Comparison of ENCODE assay signal across 28 cellular contexts in genomic region chr12:34210689-34211530, GRCh38.
"Had no signal": no experiment of that assay in that cellular context is flagged by ENCODE, and none has a peak within 500 bp of the region (broad histone marks: within the 10 kb centered on the region; RNA-seq: fewer than 3 reads in every experiment).

No MANE protein-coding gene starts in this region.

- H3K27me3 ChIP-seq: heart right ventricle, hepatocyte, neural progenitor cell, pancreas, suprapubic skin, tibial nerve, uterus had no signal

- H3K36me3 ChIP-seq: heart right ventricle, lower lobe of right lung, neural progenitor cell, pancreas, prostate gland, suprapubic skin, tibial nerve, uterus had no signal

- H3K4me2 ChIP-seq: hepatocyte, neural progenitor cell had no signal

- H3K4me3 Mint-ChIP-seq: mesothelial cell of epicardium; naive B cell; natural killer cell; nephron progenitor cell; neural progenitor cell; stimulated activated naive CD8-positive, alpha-beta T cell treated with anti-CD3 and anti-CD28 coated beads, Interleukin-15, Interleukin-2, amounts not matched to agents 100 ng/mL and 50 ng/mL, for 24 hours; type B pancreatic cell had no signal

- H3K4me1 ChIP-seq: heart right ventricle, lower lobe of right lung, neural progenitor cell, pancreas, prostate gland, suprapubic skin, tibial nerve, uterus had no signal

- H3K9ac ChIP-seq: neural progenitor cell had no signal

- H3K27me3 Mint-ChIP-seq: naive B cell; stimulated activated naive CD8-positive, alpha-beta T cell treated with anti-CD3 and anti-CD28 coated beads, Interleukin-15, Interleukin-2, amounts not matched to agents 100 ng/mL and 50 ng/mL, for 24 hours; type B pancreatic cell had no signal

- H3K9me3 ChIP-seq: heart right ventricle, lower lobe of right lung, pancreas, prostate gland, suprapubic skin, uterus had no signal

- H2AFZ ChIP-seq: hepatocyte, neural progenitor cell had no signal

- H3K36me3 Mint-ChIP-seq: natural killer cell had no signal

- H3K27ac Mint-ChIP-seq: mesothelial cell of epicardium; natural killer cell; nephron progenitor cell; neural progenitor cell; stimulated activated naive CD8-positive, alpha-beta T cell treated with anti-CD3 and anti-CD28 coated beads, Interleukin-15, Interleukin-2, amounts not matched to agents 100 ng/mL and 50 ng/mL, for 24 hours; type B pancreatic cell had no signal

- DNase-seq: heart right ventricle; kidney glomerular epithelial cell; left cardiac atrium; left ventricle myocardium superior; lower lobe of right lung; mammary epithelial cell; mesendoderm; naive B cell; natural killer cell; nephron progenitor cell; pancreas; retina; right cardiac atrium; stimulated activated CD4-positive, alpha-beta T cell treated with anti-CD3 and anti-CD28 coated beads, Interleukin-12 subunit alpha, Interleukin-12 subunit beta, amount 100 ng/mL, for 4 hours; stimulated activated CD4-positive, alpha-beta T cell treated with anti-CD3 and anti-CD28 coated beads, Interleukin-15, amount 100 ng/mL, for 24 hours; stimulated activated CD4-positive, alpha-beta T cell treated with anti-CD3 and anti-CD28 coated beads, Interleukin-2, amount 100 ng/mL, for 24 hours; stimulated activated CD4-positive, alpha-beta T cell treated with anti-CD3 and anti-CD28 coated beads, Interleukin-4, amount 100 ng/mL, for 1 hour; stimulated activated naive CD4-positive, alpha-beta T cell; uterus had no signal

- H3K79me2 ChIP-seq: hepatocyte had no signal

- H3K9me3 Mint-ChIP-seq: stimulated activated naive CD8-positive, alpha-beta T cell treated with anti-CD3 and anti-CD28 coated beads, Interleukin-15, Interleukin-2, amounts not matched to agents 100 ng/mL and 50 ng/mL, for 24 hours had no signal

- H3K4me3 ChIP-seq: heart right ventricle, hepatocyte, lower lobe of right lung, neural progenitor cell, pancreas, prostate gland, skin epidermis, suprapubic skin, tibial nerve, uterus had no signal

- H3K4me1 Mint-ChIP-seq: mesothelial cell of epicardium, natural killer cell, nephron progenitor cell, neural progenitor cell had no signal

- H3K27ac ChIP-seq: heart right ventricle, hepatocyte, lower lobe of right lung, neural progenitor cell, pancreas, prostate gland, skin epidermis, suprapubic skin, tibial nerve, uterus had no signal
